1 cellular context compared by ENCODE assay signal in genomic region chr5:118486647-118487046, GRCh38.
TF ChIP-seq lines count a peak whose summit lies in the region.

No MANE protein-coding gene starts in this region.

TF ChIP-seq in GM23338, 12 proteins besides CTCF, POLR2A, EP300 and RAD21 (continued from another document):
- TF ChIP-seq ZNF462 (CRISPR knock-in tag; IDR thresholded peaks at IDR 0.05) (no peak), EZH2 (IDR thresholded peaks at IDR 0.05; ENCODE audit: low read depth, unreplicated experiment) (no peak), CREB1 (CRISPR knock-in tag; IDR thresholded peaks at IDR 0.05; ENCODE audit: low read depth) (no peak), STAT1 (IDR thresholded peaks at IDR 0.05; ENCODE audit: unreplicated experiment) (no peak), EZH2phosphoT487 (IDR thresholded peaks at IDR 0.05; ENCODE audit: unreplicated experiment) (no peak), REST (IDR thresholded peaks at IDR 0.05; ENCODE audit: unreplicated experiment) (no peak), ZNF114 (CRISPR knock-in tag; IDR thresholded peaks at IDR 0.05) (no peak)
